Comparison of ENCODE assay signal across 19 cellular contexts in the genomic region with DNA sequence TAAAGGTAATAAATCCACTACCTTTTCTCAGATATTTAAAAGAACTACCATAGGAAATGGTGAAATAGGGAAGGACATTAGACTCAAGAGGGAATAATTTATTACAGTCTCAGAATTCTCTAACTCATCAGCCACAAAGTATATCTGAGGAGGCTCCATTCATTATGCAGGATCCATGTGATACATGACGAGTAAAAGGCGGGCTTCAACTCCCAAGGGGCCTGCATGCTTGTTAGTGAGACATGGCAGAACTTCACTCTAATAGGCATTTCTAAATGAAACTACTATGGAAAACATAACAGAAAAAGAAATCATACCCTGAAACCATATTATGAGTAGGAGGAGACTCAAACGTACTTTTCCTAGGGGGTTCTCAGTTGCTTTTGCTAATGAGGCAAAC.
"Had no signal": no experiment of that assay in that cellular context is flagged by ENCODE, and none has a peak within 500 bp of the region (broad histone marks: within the 10 kb centered on the region; RNA-seq: fewer than 3 reads in every experiment).

No MANE protein-coding gene starts in this region.

- H3K36me3 ChIP-seq: colonic mucosa, esophagus squamous epithelium, right lobe of liver, spleen, upper lobe of left lung had no signal

- H3K4me1 ChIP-seq: body of pancreas, colonic mucosa, psoas muscle, right lobe of liver, upper lobe of left lung had no signal

- H3K27me3 ChIP-seq: body of pancreas, colonic mucosa, esophagus squamous epithelium, right lobe of liver, spleen, upper lobe of left lung had no signal

- H3K9me3 Mint-ChIP-seq: activated CD8-positive, alpha-beta T cell treated with anti-CD3 and anti-CD28 coated beads for 36 hours; immature natural killer cell; nephron; stimulated activated naive CD8-positive, alpha-beta T cell treated with anti-CD3 and anti-CD28 coated beads, Interleukin-15, Interleukin-2, amounts not matched to agents 100 ng/mL and 50 ng/mL, for 24 hours had no signal

- H3K27ac ChIP-seq: body of pancreas, colonic mucosa, psoas muscle, right lobe of liver had no signal

- DNase-seq: activated CD4-positive, alpha-beta T cell treated with anti-CD3 and anti-CD28 coated beads for 36 hours; activated CD8-positive, alpha-beta T cell treated with anti-CD3 and anti-CD28 coated beads for 36 hours; activated gamma-delta T cell treated with Interleukin-2 at 50 U/mL for 16 hours; activated T-cell treated with anti-CD3 and anti-CD28 coated beads, Interleukin-2, amount 50 U/mL, for 72 hours; amniotic stem cell; body of pancreas; central memory CD4-positive, alpha-beta T cell; colonic mucosa; esophagus squamous epithelium; foreskin fibroblast; head of caudate nucleus; immature natural killer cell; psoas muscle; right lobe of liver; spleen; upper lobe of left lung had no signal

- H3K9me3 ChIP-seq: body of pancreas, colonic mucosa, esophagus squamous epithelium, right lobe of liver, upper lobe of left lung had no signal

- H3K4me1 Mint-ChIP-seq: activated CD4-positive, alpha-beta T cell treated with anti-CD3 and anti-CD28 coated beads for 36 hours; immature natural killer cell; nephron had no signal

- H3K4me3 Mint-ChIP-seq: activated CD4-positive, alpha-beta T cell treated with anti-CD3 and anti-CD28 coated beads for 36 hours; activated CD8-positive, alpha-beta T cell treated with anti-CD3 and anti-CD28 coated beads for 36 hours; activated naive CD8-positive, alpha-beta T cell; activated T-cell treated with anti-CD3 and anti-CD28 coated beads, Interleukin-2, amount 50 U/mL, for 72 hours; immature natural killer cell; nephron; stimulated activated naive CD8-positive, alpha-beta T cell treated with anti-CD3 and anti-CD28 coated beads, Interleukin-15, Interleukin-2, amounts not matched to agents 100 ng/mL and 50 ng/mL, for 24 hours had no signal

- H3K4me3 ChIP-seq: body of pancreas, colonic mucosa, esophagus squamous epithelium, psoas muscle, right lobe of liver, spleen, upper lobe of left lung had no signal

- H3K27ac Mint-ChIP-seq: activated CD4-positive, alpha-beta T cell treated with anti-CD3 and anti-CD28 coated beads for 36 hours; activated CD8-positive, alpha-beta T cell treated with anti-CD3 and anti-CD28 coated beads for 36 hours; activated naive CD8-positive, alpha-beta T cell; activated T-cell treated with anti-CD3 and anti-CD28 coated beads, Interleukin-2, amount 50 U/mL, for 72 hours; immature natural killer cell; nephron; stimulated activated naive CD8-positive, alpha-beta T cell treated with anti-CD3 and anti-CD28 coated beads, Interleukin-15, Interleukin-2, amounts not matched to agents 100 ng/mL and 50 ng/mL, for 24 hours had no signal

- H3K36me3 Mint-ChIP-seq: immature natural killer cell had no signal

- ATAC-seq: activated CD4-positive, alpha-beta T cell treated with anti-CD3 and anti-CD28 coated beads for 36 hours; activated CD8-positive, alpha-beta T cell treated with anti-CD3 and anti-CD28 coated beads for 36 hours; activated T-cell treated with anti-CD3 and anti-CD28 coated beads, Interleukin-2, amount 50 U/mL, for 72 hours; body of pancreas; psoas muscle; right lobe of liver had no signal
